ENCODE assay signal across 11 cellular contexts in the genomic region with DNA sequence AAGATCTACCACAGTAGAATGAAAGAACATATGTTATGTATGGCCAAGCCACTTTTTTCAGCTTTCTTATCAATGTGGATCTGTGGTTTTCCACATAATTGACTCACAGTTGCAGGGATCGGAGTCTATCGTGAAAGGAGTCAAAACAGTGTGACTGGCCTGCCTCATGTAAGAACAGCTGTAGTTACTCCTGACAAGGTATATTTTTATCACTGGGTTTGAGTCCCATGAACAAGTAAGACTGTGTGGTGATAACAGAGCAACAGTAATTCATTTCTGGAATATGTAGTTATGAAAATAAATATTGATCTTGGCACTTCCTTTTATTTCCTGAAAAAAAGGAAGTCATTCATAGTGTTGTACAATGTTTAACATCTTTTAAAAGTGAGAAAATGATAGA.
DNase-seq lines count a peak whose midpoint lies in the region; ATAC-seq and TF ChIP-seq lines count a peak whose summit lies in the region.
"Had no signal": no experiment of that assay in that cellular context is flagged by ENCODE, and none has a peak within 500 bp of the region (broad histone marks: within the 10 kb centered on the region; RNA-seq: fewer than 3 reads in every experiment).

No MANE protein-coding gene starts in this region.

- peaks cover 71% of the 10 kb centered on the region for H3K4me1 Mint-ChIP-seq in CD4-positive, alpha-beta T cell (ENCODE audit: low read depth)

- H3K36me3 Mint-ChIP-seq in CD4-positive, alpha-beta T cell (ENCODE audit: low read depth) = peaks cover 47% of the 10 kb centered on the region
- peaks cover 0 to 15% of the 10 kb centered on the region in 2 donors for H3K36me3 Mint-ChIP-seq in activated naive CD4-positive, alpha-beta T cell treated with anti-CD3 and anti-CD28 coated beads, Interleukin-2, amount 50 U/mL, for 72 hours

- H3K9me3 ChIP-seq in CD4-positive, alpha-beta T cell (ENCODE audit: control insufficient read depth, low read length) = no peaks in the 10 kb centered on the region

- no peaks in the 10 kb centered on the region for H3K27me3 Mint-ChIP-seq in CD4-positive, alpha-beta T cell

- no peak for DNase-seq in CD4-positive, alpha-beta T cell
- DNase-seq in HT-29 (ENCODE audit: low spot score) (peak; percentile 84), iris pigment epithelial cell (ENCODE audit: low read depth) (peak; percentile 80), cerebellum (ENCODE audit: low spot score) (no peak), NCI-H524 (lab: John Stamatoyannopoulos, UW) (no peak), DMS79 treated with DMSO at 0.1 percent for 48 hours (lab: John Stamatoyannopoulos, UW) (no peak)
- no peak for DNase-seq in activated naive CD4-positive, alpha-beta T cell treated with anti-CD3 and anti-CD28 coated beads, Interleukin-2, amount 50 U/mL, for 72 hours (ENCODE audit: low spot score in 2 of 2)
- DNase-seq: caudate nucleus, NCI-H2081 treated with DMSO at 0.1 percent for 48 hours, substantia nigra had no signal

- POLR2A ChIA-PET in CD4-positive, alpha-beta T cell (lab: Charles Lee) = interaction anchor here (3.8 to 5.6 kb wide), 2 partner anchors 15 to 48 kb away, joined by 19 to 25 read pairs; no protein-coding TSS in a partner anchor

- CTCF ChIA-PET in CD4-positive, alpha-beta T cell (lab: Charles Lee) = interaction anchor here (1.0 to 1.1 kb wide), 3 partner anchors 17 to 658 kb away, joined by 3 to 5 read pairs (median 3); a partner anchor contains a TSS

- no peak for TF ChIP-seq CTCF in CD4-positive, alpha-beta T cell (IDR thresholded peaks at IDR 0.05)

- H3K9me3 Mint-ChIP-seq in CD4-positive, alpha-beta T cell = no peaks in the 10 kb centered on the region
- no peaks in the 10 kb centered on the region for H3K9me3 Mint-ChIP-seq in activated naive CD4-positive, alpha-beta T cell treated with anti-CD3 and anti-CD28 coated beads, Interleukin-2, amount 50 U/mL, for 72 hours

- ATAC-seq in CD4-positive, alpha-beta T cell (ENCODE audit: poor library complexity) = no peak
- peak; percentile 18 to 63 for ATAC-seq in activated naive CD4-positive, alpha-beta T cell treated with anti-CD3 and anti-CD28 coated beads, Interleukin-2, amount 50 U/mL, for 72 hours
- no peak for ATAC-seq in GM21381 (IDR thresholded peaks at IDR 0.05; ENCODE audit: unreplicated experiment)

- intact Hi-C loops in CD4-positive, alpha-beta T cell (cut with DNase I, micrococcal nuclease) = no loop called here

- H3K27me3 ChIP-seq in CD4-positive, alpha-beta T cell (ENCODE audit: control insufficient read depth, insufficient read depth, low read length) = no peaks in the 10 kb centered on the region

- peak overlapping the region; percentile 22 for H3K4me3 Mint-ChIP-seq in CD4-positive, alpha-beta T cell

- H3K27ac Mint-ChIP-seq in CD4-positive, alpha-beta T cell = peak overlapping the region; percentile 94
- no peak overlapping the region for H3K27ac Mint-ChIP-seq in activated naive CD4-positive, alpha-beta T cell treated with anti-CD3 and anti-CD28 coated beads, Interleukin-2, amount 50 U/mL, for 72 hours

- H3K27ac ChIP-seq in CD4-positive, alpha-beta T cell (ENCODE audit: low read depth, low read length) = peak overlapping the region; percentile 34

Comparison
In these comparisons a context has a peak if more than half of its experiments do, and no peak if none do; other contexts are left out.
1. ATAC-seq: peak in activated naive CD4-positive, alpha-beta T cell treated with anti-CD3 and anti-CD28 coated beads, Interleukin-2, amount 50 U/mL, for 72 hours (2 of 2); none in CD4-positive, alpha-beta T cell (single experiment) and GM21381 (single experiment).
2. DNase-seq: peak in HT-29 (single experiment) and iris pigment epithelial cell (single experiment); none in CD4-positive, alpha-beta T cell (0 of 10), activated naive CD4-positive, alpha-beta T cell treated with anti-CD3 and anti-CD28 coated beads, Interleukin-2, amount 50 U/mL, for 72 hours (0 of 2), cerebellum (single experiment), NCI-H524 (0 of 2) and DMS79 treated with DMSO at 0.1 percent for 48 hours (single experiment).